Comparison of ENCODE assay signal across 24 cellular contexts in the genomic region with DNA sequence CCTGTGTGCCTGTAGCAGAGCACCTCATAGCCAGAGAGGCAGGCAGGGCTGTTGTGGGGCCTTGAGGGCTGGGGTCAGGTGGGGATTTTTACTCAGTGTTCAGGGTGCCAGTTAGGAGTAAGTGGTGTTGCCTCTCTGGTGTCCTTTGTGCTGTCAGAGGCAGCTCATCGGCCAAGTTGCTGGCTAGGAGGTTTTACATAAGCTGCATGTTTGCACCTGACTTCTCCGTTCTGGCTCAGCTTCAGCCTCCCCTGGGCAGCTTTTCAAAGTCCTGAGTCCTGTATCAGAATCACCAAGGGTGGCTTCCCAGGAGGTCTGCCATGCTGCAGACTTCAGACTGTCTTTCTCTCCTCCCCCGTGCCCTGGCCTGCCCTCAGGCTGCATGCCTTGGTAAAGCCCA.
DNase-seq lines count a peak whose midpoint lies in the region; ATAC-seq, FAIRE-seq and TF ChIP-seq lines count a peak whose summit lies in the region.
"Had no signal": no experiment of that assay in that cellular context is flagged by ENCODE, and none has a peak within 500 bp of the region (broad histone marks: within the 10 kb centered on the region; RNA-seq: fewer than 3 reads in every experiment).

No MANE protein-coding gene starts in this region.

- H3K9ac ChIP-seq in liver (ENCODE audit: low read depth in 1 of 2, low read length in 2 of 2) = no peak overlapping the region
- no peak overlapping the region for H3K9ac ChIP-seq in HepG2 (ENCODE audit: insufficient read depth, low read depth, low read length)
- H3K9ac ChIP-seq: GM23248 had no signal

- WGBS in liver = 51% methylated on average over 3 of the region's 3 CpGs
- WGBS in HepG2 (ENCODE audit: low lambda C conversion rate) = 74% methylated on average over 2 of the region's 3 CpGs
- 75% methylated on average over 3 of the region's 3 CpGs for WGBS in right cardiac atrium
- 38% methylated on average over 3 of the region's 3 CpGs for WGBS in prostate gland

- no peaks in the 10 kb centered on the region for H3K79me2 ChIP-seq in HepG2 (ENCODE audit: insufficient read depth, low read length)

- no peak for TF ChIP-seq CTCF in liver (IDR thresholded peaks at IDR 0.05; ENCODE audit: low read depth, low read length, missing input control)
- no peak for TF ChIP-seq CTCF in HepG2 (CRISPR knock-in tag; IDR thresholded peaks at IDR 0.05)
- TF ChIP-seq CTCF in prostate gland (IDR thresholded peaks at IDR 0.05) = no peak

- H2AFZ ChIP-seq in HepG2 (ENCODE audit: low read length) = no peak overlapping the region
- H2AFZ ChIP-seq: GM23248, PC-9 had no signal

- peaks cover 0 to 7% (median 4%) of the 10 kb centered on the region in 4 donors for H3K4me1 ChIP-seq in liver (ENCODE audit: control insufficient read depth in 4 of 4, insufficient read depth in 4 of 4, low read length in 3 of 4)
- H3K4me1 ChIP-seq in HepG2 (ENCODE audit: insufficient read depth, low read length) = peaks cover 19% of the 10 kb centered on the region
- no peaks in the 10 kb centered on the region for H3K4me1 ChIP-seq in right cardiac atrium (ENCODE audit: control insufficient read depth, insufficient read depth, low read length)
- no peaks in the 10 kb centered on the region for H3K4me1 ChIP-seq in prostate gland (replicated peaks)

- in situ Hi-C loops in HepG2 (cut with HindIII; ENCODE audit: extremely low pct_ligation_motif_present, low pct_unique_long_range_greater_than_20kb) = loop anchor here (25.0 kb wide), 1 partner anchor 612 kb away; no protein-coding TSS in a partner anchor

- DNase-seq in HepG2 (ENCODE audit: low spot score) (no peak), right cardiac atrium (peak in 1 of 3 donors; percentile 70), prostate gland (ENCODE audit: low spot score) (peak; percentile 36), GDM1 (lab: John Stamatoyannopoulos, UW) (no peak), AG08396 (ENCODE audit: low spot score) (no peak)
- no peak for DNase-seq in activated CD4-positive, alpha-beta T cell treated with anti-CD3 and anti-CD28 coated beads, Interleukin-2, amount 50 U/mL, for 48 hours
- no peak for DNase-seq in activated effector memory CD4-positive, alpha-beta T cell treated with Interleukin-2 at 50 U/mL for 16 hours
- DNase-seq: Caco-2, GM23248, Kasumi-1, MG63, NCI-H1048, NCI-H1436, NCI-H1930, NCI-H524 treated with DMSO at 0.1 percent for 48 hours, PC-9, SJCRH30 had no signal

- peak; percentile 8 to 43 for TF ChIP-seq RAD21 in liver (IDR thresholded peaks at IDR 0.05)
- no peak for TF ChIP-seq RAD21 in HepG2 (CRISPR knock-in tag; IDR thresholded peaks at IDR 0.05)

- no peak overlapping the region for H3K4me2 ChIP-seq in HepG2 (ENCODE audit: low read depth, low read length)
- H3K4me2 ChIP-seq: PC-9 had no signal

- ATAC-seq in HepG2 (no peak), right cardiac atrium (peak; percentile 50 to 55)

- TF ChIP-seq POLR2A in HepG2 (IDR thresholded peaks at IDR 0.05; ENCODE audit: insufficient read depth in 1 of 2, low read depth in 2 of 2, low read length in 2 of 2) (no peak), prostate gland (IDR thresholded peaks at IDR 0.05) (no peak)

- CTCF ChIA-PET in HepG2 (lab: Yijun Ruan, JAX; ENCODE audit: low intra/inter-chr PET ratio, low total read pairs) = no interaction called here

- no peak for FAIRE-seq in HepG2 (lab: Jason Lieb, UNC)
- FAIRE-seq: G401.6, GM19239, HTR-8/SVneo had no signal

- H3K27me3 ChIP-seq in liver (ENCODE audit: control insufficient read depth in 4 of 4, insufficient read depth in 4 of 4, low read length in 3 of 4) (no peaks in the 10 kb centered on the region), HepG2 (ENCODE audit: control insufficient read depth in 1 of 2, insufficient read depth in 2 of 2, low read length in 2 of 2) (no peaks in the 10 kb centered on the region), right cardiac atrium (ENCODE audit: control insufficient read depth, insufficient read depth) (no peaks in the 10 kb centered on the region), prostate gland (replicated peaks; ENCODE audit: insufficient read depth) (no peaks in the 10 kb centered on the region)
- H3K27me3 ChIP-seq: MG63, SJCRH30 had no signal

- intact Hi-C loops in HepG2 (cut with micrococcal nuclease; ENCODE audit: unreplicated experiment) = no loop called here
- intact Hi-C loops in right cardiac atrium (cut with DNase I) = no loop called here
- intact Hi-C loops in prostate gland (cut with DNase I) = no loop called here

- no peak overlapping the region for H3K27ac ChIP-seq in liver (ENCODE audit: low read depth in 1 of 2, low read length in 2 of 2)
- no peak overlapping the region for H3K27ac ChIP-seq in HepG2 (ENCODE audit: extremely low read length, insufficient read depth, low read length)
- peak overlapping the region; percentile 32 for H3K27ac ChIP-seq in right cardiac atrium (ENCODE audit: low read length)
- no peak overlapping the region for H3K27ac ChIP-seq in prostate gland
- H3K27ac ChIP-seq: 22Rv1, GM23248, PC-9, RWPE1, SJCRH30 had no signal

- H3K9me3 ChIP-seq in liver (ENCODE audit: control insufficient read depth in 4 of 4, low read length in 3 of 4) (no peaks in the 10 kb centered on the region), HepG2 (ENCODE audit: low read length) (no peaks in the 10 kb centered on the region), right cardiac atrium (ENCODE audit: control insufficient read depth, low read length) (no peaks in the 10 kb centered on the region), prostate gland (no peaks in the 10 kb centered on the region)
- H3K9me3 ChIP-seq: Caco-2, HAP-1, MG63, SJCRH30 had no signal

- no TSS peak for BruUV-seq in HepG2 (replicated peaks; lab: Mats Ljungman, UMichigan)

- H4K20me1 ChIP-seq in HepG2 (ENCODE audit: insufficient read depth, low read length) = no peaks in the 10 kb centered on the region

- POLR2A ChIA-PET in HepG2 (lab: Yijun Ruan, JAX) = interaction anchor here (1.1 to 1.4 kb wide), 2 partner anchors 12 to 51 kb away, joined by 3 read pairs; no protein-coding TSS in a partner anchor

- no peak overlapping the region for H3K4me3 ChIP-seq in liver (ENCODE audit: low read depth in 1 of 3, low read length in 3 of 3)
- H3K4me3 ChIP-seq in HepG2 (replicated peaks in 1 of 3; ENCODE audit: insufficient read depth in 1 of 3, low read depth in 2 of 3, low read length in 3 of 3) = no peak overlapping the region
- H3K4me3 ChIP-seq in right cardiac atrium (ENCODE audit: low read length) = no peak overlapping the region
- H3K4me3 ChIP-seq in prostate gland = no peak overlapping the region
- H3K4me3 ChIP-seq: GM23248, HAP-1, MG63, PC-9, SJCRH30 had no signal

- no peaks in the 10 kb centered on the region for H3K36me3 ChIP-seq in liver (ENCODE audit: control insufficient read depth in 4 of 4, insufficient read depth in 3 of 4, low read depth in 1 of 4, low read length in 3 of 4)
- H3K36me3 ChIP-seq in HepG2 (replicated peaks in 1 of 2; ENCODE audit: control insufficient read depth in 1 of 2, insufficient read depth in 2 of 2, low read length in 2 of 2) = no peaks in the 10 kb centered on the region; a peak in 1 of 5 replicates
- no peaks in the 10 kb centered on the region for H3K36me3 ChIP-seq in prostate gland
- H3K36me3 ChIP-seq: HAP-1 had no signal

- no peak for TF ChIP-seq EP300 in HepG2 (IDR thresholded peaks at IDR 0.05; ENCODE audit: low read depth in 2 of 2, low read length in 2 of 2)
- TF ChIP-seq EP300 in HepG2 (CRISPR knock-in tag; IDR thresholded peaks at IDR 0.05; ENCODE audit: borderline replicate concordance) = no peak

TF ChIP-seq in liver, 16 proteins besides CTCF, POLR2A, EP300 and RAD21:
- TF ChIP-seq YY1 (IDR thresholded peaks at IDR 0.05) (no peak), HNF4A (conservative IDR thresholded peaks at IDR 0.05) (peak in 1 of 2 donors; percentile 14), ZBTB33 (IDR thresholded peaks at IDR 0.05) (no peak)

TF ChIP-seq in HepG2, 621 proteins besides CTCF, POLR2A, EP300 and RAD21 (continues in another document):
- TF ChIP-seq ZFP37 (CRISPR knock-in tag; IDR thresholded peaks at IDR 0.05; ENCODE audit: borderline replicate concordance) (no peak), RXRA (CRISPR knock-in tag; IDR thresholded peaks at IDR 0.05) (no peak), ZNF234 (CRISPR knock-in tag; conservative IDR thresholded peaks at IDR 0.05) (no peak), GLI4 (CRISPR knock-in tag; IDR thresholded peaks at IDR 0.05; ENCODE audit: borderline replicate concordance) (no peak), ARNTL (CRISPR knock-in tag; IDR thresholded peaks at IDR 0.05) (no peak), TFDP1 (CRISPR knock-in tag; IDR thresholded peaks at IDR 0.05; ENCODE audit: borderline replicate concordance) (no peak), MED8 (CRISPR knock-in tag; IDR thresholded peaks at IDR 0.05; ENCODE audit: insufficient replicate concordance) (no peak), SETDB1 (CRISPR knock-in tag; IDR thresholded peaks at IDR 0.05; ENCODE audit: borderline replicate concordance) (no peak), ZNF550 (CRISPR knock-in tag; IDR thresholded peaks at IDR 0.05; ENCODE audit: borderline replicate concordance) (no peak)
- TF ChIP-seq, protein P1, sequence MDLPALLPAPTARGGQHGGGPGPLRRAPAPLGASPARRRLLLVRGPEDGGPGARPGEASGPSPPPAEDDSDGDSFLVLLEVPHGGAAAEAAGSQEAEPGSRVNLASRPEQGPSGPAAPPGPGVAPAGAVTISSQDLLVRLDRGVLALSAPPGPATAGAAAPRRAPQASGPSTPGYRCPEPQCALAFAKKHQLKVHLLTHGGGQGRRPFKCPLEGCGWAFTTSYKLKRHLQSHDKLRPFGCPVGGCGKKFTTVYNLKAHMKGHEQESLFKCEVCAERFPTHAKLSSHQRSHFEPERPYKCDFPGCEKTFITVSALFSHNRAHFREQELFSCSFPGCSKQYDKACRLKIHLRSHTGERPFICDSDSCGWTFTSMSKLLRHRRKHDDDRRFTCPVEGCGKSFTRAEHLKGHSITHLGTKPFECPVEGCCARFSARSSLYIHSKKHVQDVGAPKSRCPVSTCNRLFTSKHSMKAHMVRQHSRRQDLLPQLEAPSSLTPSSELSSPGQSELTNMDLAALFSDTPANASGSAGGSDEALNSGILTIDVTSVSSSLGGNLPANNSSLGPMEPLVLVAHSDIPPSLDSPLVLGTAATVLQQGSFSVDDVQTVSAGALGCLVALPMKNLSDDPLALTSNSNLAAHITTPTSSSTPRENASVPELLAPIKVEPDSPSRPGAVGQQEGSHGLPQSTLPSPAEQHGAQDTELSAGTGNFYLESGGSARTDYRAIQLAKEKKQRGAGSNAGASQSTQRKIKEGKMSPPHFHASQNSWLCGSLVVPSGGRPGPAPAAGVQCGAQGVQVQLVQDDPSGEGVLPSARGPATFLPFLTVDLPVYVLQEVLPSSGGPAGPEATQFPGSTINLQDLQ (CRISPR knock-in tag; IDR thresholded peaks at IDR 0.05) = no peak
